Comparison of ENCODE assay signal across 2 cellular contexts in genomic region chr6:33770833-33771341, GRCh38.
TF ChIP-seq lines count a peak whose summit lies in the region.

No MANE protein-coding gene starts in this region.

TF ChIP-seq in IMR-90, 13 proteins besides CTCF, POLR2A, EP300 and RAD21:
- TF ChIP-seq USF2 (IDR thresholded peaks at IDR 0.05; ENCODE audit: low read depth, low read length) (0 out of 2 replicates have a peak, but pooled peaks have one; percentile 21), NFE2L2 (IDR thresholded peaks at IDR 0.05; ENCODE audit: low read depth, low read length) (no peak)

TF ChIP-seq in HEK293T, 16 proteins besides CTCF, POLR2A, EP300 and RAD21:
- no peak for TF ChIP-seq ELF4 (IDR thresholded peaks at IDR 0.05)
- no peak for TF ChIP-seq FOXM1 (IDR thresholded peaks at IDR 0.05; ENCODE audit: borderline replicate concordance)
- no peak for TF ChIP-seq SUZ12 (IDR thresholded peaks at IDR 0.05)
- no peak for TF ChIP-seq SP1 (IDR thresholded peaks at IDR 0.05)
- TF ChIP-seq FOXA1 (IDR thresholded peaks at IDR 0.05), result no peak
- TF ChIP-seq LEF1 (IDR thresholded peaks at IDR 0.05; ENCODE audit: borderline replicate concordance), result no peak
- TF ChIP-seq ARNT (IDR thresholded peaks at IDR 0.05), result no peak
